8 cellular contexts compared by ENCODE assay signal in the genomic region with DNA sequence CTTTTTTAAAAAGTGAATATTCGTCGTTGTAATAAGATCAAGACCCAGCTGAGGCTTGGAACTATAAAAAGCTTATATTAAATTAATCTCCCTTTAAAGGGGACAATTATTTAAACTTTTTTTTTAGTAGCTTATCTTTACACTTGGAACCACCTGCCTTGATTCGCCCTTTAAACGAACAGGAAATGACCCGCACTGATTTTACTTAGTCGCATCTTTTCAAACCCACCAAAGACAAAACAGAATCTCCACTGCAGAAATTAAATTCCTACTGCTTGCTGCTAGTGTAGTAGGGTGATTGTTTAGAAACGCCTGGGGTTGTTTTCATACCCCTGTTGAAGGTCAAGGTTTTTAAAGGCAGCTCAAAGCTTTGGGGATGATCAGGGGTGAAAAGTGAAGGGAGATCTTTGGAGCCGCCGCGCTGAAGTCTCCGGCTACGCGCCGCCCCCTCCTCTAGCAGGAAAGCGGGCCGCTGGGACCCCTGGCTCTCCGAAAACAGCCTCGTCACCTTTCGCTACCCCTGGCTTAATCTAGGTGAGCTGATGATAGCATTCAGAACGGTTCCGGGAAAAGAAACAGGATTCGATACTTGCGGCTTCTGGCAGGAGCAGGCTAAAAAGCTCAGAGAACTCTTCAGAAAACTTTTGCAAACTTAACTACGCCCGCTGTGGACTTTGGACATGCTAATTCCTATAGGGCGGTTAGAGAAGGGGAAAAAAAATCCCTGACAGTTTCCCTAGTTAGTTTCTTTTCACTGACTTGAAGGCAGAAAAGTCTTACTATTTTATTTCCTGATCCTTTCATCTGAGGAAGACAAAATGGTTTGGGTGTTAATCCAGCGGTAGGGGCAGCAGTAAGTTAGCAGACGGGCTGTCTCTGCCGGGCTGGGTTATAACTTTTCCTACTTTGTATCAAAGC.
DNase-seq lines count a peak whose midpoint lies in the region; ATAC-seq and TF ChIP-seq lines count a peak whose summit lies in the region.

No MANE protein-coding gene starts in this region.

- H2AFZ ChIP-seq in neural progenitor cell (replicated peaks), result no peak overlapping the region

- H3K36me3 Mint-ChIP-seq in neural progenitor cell, result no peaks in the 10 kb centered on the region

- ATAC-seq in RWPE2 (ENCODE audit: low read depth) (no peak), GM19328 (IDR thresholded peaks at IDR 0.05; ENCODE audit: unreplicated experiment) (no peak), GM18909 (IDR thresholded peaks at IDR 0.05; ENCODE audit: poor library complexity, unreplicated experiment) (no peak)

- no peaks in the 10 kb centered on the region for H3K9me3 Mint-ChIP-seq in neural progenitor cell

- H3K4me3 Mint-ChIP-seq in neural progenitor cell, result peak overlapping the region; percentile 80

- TF ChIP-seq CTCF in RWPE2 (IDR thresholded peaks at IDR 0.05; ENCODE audit: poor library complexity, severe bottlenecking), result no peak
- no peak for TF ChIP-seq CTCF in neural progenitor cell (IDR thresholded peaks at IDR 0.05)

- peaks cover 43% of the 10 kb centered on the region for H4K20me1 ChIP-seq in neural progenitor cell (ENCODE audit: low read depth)

- peaks cover 43% of the 10 kb centered on the region for H3K27me3 Mint-ChIP-seq in neural progenitor cell (ENCODE audit: insufficient read depth, low read depth)

- H3K9me3 ChIP-seq in RWPE2 (ENCODE audit: severe bottlenecking) (no peaks in the 10 kb centered on the region), endocrine pancreas (ENCODE audit: control insufficient read depth, low read length) (no peaks in the 10 kb centered on the region), neural progenitor cell (ENCODE audit: low read depth) (no peaks in the 10 kb centered on the region)

- H3K27ac Mint-ChIP-seq in neural progenitor cell, result no peak overlapping the region

- H3K27ac ChIP-seq in RWPE2 (ENCODE audit: poor library complexity, severe bottlenecking) (peak overlapping the region; percentile 99), neural progenitor cell (no peak overlapping the region)

- H3K4me2 ChIP-seq in neural progenitor cell, result peak overlapping the region; percentile 99

- H3K4me1 ChIP-seq in RWPE2 (ENCODE audit: insufficient read depth, poor library complexity, severe bottlenecking), result peaks cover 17% of the 10 kb centered on the region
- H3K4me1 ChIP-seq in endocrine pancreas (ENCODE audit: control insufficient read depth, insufficient read depth, low read length), result peaks cover 8% of the 10 kb centered on the region
- peaks cover 23% of the 10 kb centered on the region for H3K4me1 ChIP-seq in neural progenitor cell

- H3K79me2 ChIP-seq in neural progenitor cell (ENCODE audit: low read depth), result no peaks in the 10 kb centered on the region

- H3K9ac ChIP-seq in endocrine pancreas (ENCODE audit: control insufficient read depth, insufficient read depth, low read length), result no peak overlapping the region
- no peak overlapping the region for H3K9ac ChIP-seq in neural progenitor cell

- DNase-seq in H7, result peak; percentile 57
- no peak for DNase-seq in RWPE2 (ENCODE audit: low spot score)
- DNase-seq in neural progenitor cell (ENCODE audit: low spot score), result peak; percentile 57
- DNase-seq in NCI-H146 (lab: John Stamatoyannopoulos, UW), result no peak
- no peak for DNase-seq in stimulated activated CD8-positive, alpha-beta memory T cell treated with anti-CD3 and anti-CD28 coated beads, Interleukin-4, amount 100 ng/mL, for 48 hours

- H3K4me3 ChIP-seq in H7 (ENCODE audit: insufficient read depth, low read depth, low read length) (peak overlapping the region; percentile 42), RWPE2 (ENCODE audit: severe bottlenecking) (peak overlapping the region; percentile 84), endocrine pancreas (ENCODE audit: control insufficient read depth, insufficient read depth, low read length) (peak overlapping the region; percentile 16), neural progenitor cell (peak overlapping the region; percentile 50)

- H3K36me3 ChIP-seq in H7 (replicated peaks; ENCODE audit: control insufficient read depth, insufficient read depth, low read length), result no peaks in the 10 kb centered on the region
- peaks cover 57% of the 10 kb centered on the region for H3K36me3 ChIP-seq in RWPE2 (ENCODE audit: low read depth)
- H3K36me3 ChIP-seq in endocrine pancreas (ENCODE audit: control insufficient read depth, insufficient read depth, low read length), result no peaks in the 10 kb centered on the region
- H3K36me3 ChIP-seq in neural progenitor cell, result no peaks in the 10 kb centered on the region

- peaks cover 29% of the 10 kb centered on the region for H3F3A ChIP-seq in neural progenitor cell (ENCODE audit: low read depth)

- peaks cover 69% of the 10 kb centered on the region for H3K27me3 ChIP-seq in H7 (ENCODE audit: control insufficient read depth, insufficient read depth, low read length)
- no peaks in the 10 kb centered on the region for H3K27me3 ChIP-seq in RWPE2 (ENCODE audit: insufficient read depth, poor library complexity, severe bottlenecking)
- H3K27me3 ChIP-seq in endocrine pancreas (ENCODE audit: control insufficient read depth, insufficient read depth, low read length), result peaks cover 10% of the 10 kb centered on the region
- peaks cover 99% of the 10 kb centered on the region for H3K27me3 ChIP-seq in neural progenitor cell

- H3K4me1 Mint-ChIP-seq in neural progenitor cell, result peaks cover 19% of the 10 kb centered on the region

Comparison
In these comparisons a context has a peak if more than half of its experiments do, and no peak if none do; other contexts are left out.
1. DNase-seq: peak in H7 (single experiment) and neural progenitor cell (single experiment); none in RWPE2 (single experiment), NCI-H146 (single experiment) and stimulated activated CD8-positive, alpha-beta memory T cell treated with anti-CD3 and anti-CD28 coated beads, Interleukin-4, amount 100 ng/mL, for 48 hours (single experiment).
2. H3K4me3 ChIP-seq: peak in every context shown above with its lines; median percentile 84 in RWPE2; 50 in neural progenitor cell; 42 in H7; 16 in endocrine pancreas.